Comparison of ENCODE assay signal across 8 cellular contexts in genomic region chr3:122497425-122497824, GRCh38. TPM values are rescaled to one million over a fixed set of nuclear protein-coding genes. Genes with fewer than 3 reads are reported as not detected.
DNase-seq lines count a peak whose midpoint lies in the region; ATAC-seq and TF ChIP-seq lines count a peak whose summit lies in the region.

No MANE protein-coding gene starts in this region.

- H3K36me3 ChIP-seq in fibroblast of lung (ENCODE audit: control insufficient read depth, insufficient read depth, low read length): no peaks in the 10 kb centered on the region
- peaks cover 8 to 15% of the 10 kb centered on the region in 2 donors for H3K36me3 ChIP-seq in ascending aorta

- H2AFZ ChIP-seq in fibroblast of lung (ENCODE audit: low read length): no peak overlapping the region

- no peak overlapping the region for H3K27ac Mint-ChIP-seq in activated naive CD4-positive, alpha-beta T cell treated with anti-CD3 and anti-CD28 coated beads, Interleukin-2, amount 50 U/mL, for 72 hours

- peaks cover 4% of the 10 kb centered on the region for H3K4me1 ChIP-seq in fibroblast of lung (ENCODE audit: control insufficient read depth, extremely low read depth, insufficient read depth, low read length)
- H3K4me1 ChIP-seq in ascending aorta: no peaks in the 10 kb centered on the region

- H3K4me3 ChIP-seq in fibroblast of lung (replicated peaks in 1 of 4; ENCODE audit: control extremely low read depth in 1 of 4, insufficient read depth in 1 of 4, low read depth in 3 of 4, low read length in 4 of 4) (no peak overlapping the region), ascending aorta (no peak overlapping the region)

- peak; percentile 100 for ATAC-seq in activated naive CD4-positive, alpha-beta T cell treated with anti-CD3 and anti-CD28 coated beads, Interleukin-2, amount 50 U/mL, for 72 hours
- peak; percentile 94 for ATAC-seq in HG02981 (IDR thresholded peaks at IDR 0.05; ENCODE audit: unreplicated experiment)

- H3K9me3 ChIP-seq in fibroblast of lung (ENCODE audit: control insufficient read depth, insufficient read depth, low read depth, low read length) (no peaks in the 10 kb centered on the region), ascending aorta (no peaks in the 10 kb centered on the region)

- peaks cover 13 to 24% of the 10 kb centered on the region in 2 donors for H3K36me3 Mint-ChIP-seq in activated naive CD4-positive, alpha-beta T cell treated with anti-CD3 and anti-CD28 coated beads, Interleukin-2, amount 50 U/mL, for 72 hours

- H3K79me2 ChIP-seq in fibroblast of lung (ENCODE audit: control insufficient read depth, insufficient read depth, low read length): peaks cover 42% of the 10 kb centered on the region

- H3K27ac ChIP-seq in fibroblast of lung (ENCODE audit: insufficient read depth, low read length): no peak overlapping the region
- no peak overlapping the region for H3K27ac ChIP-seq in ascending aorta

- no peak for TF ChIP-seq CTCF in fibroblast of lung (conservative IDR thresholded peaks at IDR 0.05 in 1 of 2, IDR thresholded peaks at IDR 0.05 in 1 of 2; ENCODE audit: low read depth in 1 of 2, low read length in 2 of 2)
- TF ChIP-seq CTCF in ascending aorta (IDR thresholded peaks at IDR 0.05): no peak

- H4K20me1 ChIP-seq in fibroblast of lung (ENCODE audit: control insufficient read depth, extremely low read depth, insufficient read depth, low read length): peaks cover 2% of the 10 kb centered on the region

- H3K27me3 ChIP-seq in fibroblast of lung (ENCODE audit: control insufficient read depth, insufficient read depth, low read length) (no peaks in the 10 kb centered on the region), ascending aorta (no peaks in the 10 kb centered on the region)

- H3K9me3 Mint-ChIP-seq in activated naive CD4-positive, alpha-beta T cell treated with anti-CD3 and anti-CD28 coated beads, Interleukin-2, amount 50 U/mL, for 72 hours: no peaks in the 10 kb centered on the region

- peak in 1 of 2 donors; percentile 32 for DNase-seq in activated naive CD4-positive, alpha-beta T cell treated with anti-CD3 and anti-CD28 coated beads, Interleukin-2, amount 50 U/mL, for 72 hours (ENCODE audit: low spot score in 2 of 2)
- no peak for DNase-seq in activated naive CD4-positive, alpha-beta T cell treated with anti-CD3 and anti-CD28 coated beads, Interleukin-2, amount 50 U/mL, for 16 hours
- peak; percentile 94 for DNase-seq in SIG-M5 treated with dmso at 0.1 percent for 504 hours (lab: John Stamatoyannopoulos, UW; ENCODE audit: unreplicated experiment)
- peak; percentile 91 to 93 for DNase-seq in fibroblast of lung (ENCODE audit: low read depth in 2 of 2)
- DNase-seq in ascending aorta (ENCODE audit: low spot score in 2 of 2): no peak
- DNase-seq in COR-L47 (lab: John Stamatoyannopoulos, UW): no peak
- no peak for DNase-seq in NCI-H2081 treated with DMSO at 0.1 percent for 48 hours (lab: John Stamatoyannopoulos, UW)

- H3K9ac ChIP-seq in fibroblast of lung (ENCODE audit: insufficient read depth, low read length): no peak overlapping the region

- intact Hi-C loops in ascending aorta (cut with DNase I): no loop called here

- H3K4me2 ChIP-seq in fibroblast of lung (ENCODE audit: extremely low read depth, insufficient read depth, low read length): no peak overlapping the region

RNA-seq across cellular contexts. Expression of gene KPNA1, which starts 17.3 kb away (rescaled TPM):
- total RNA-seq in activated naive CD4-positive, alpha-beta T cell treated with anti-CD3 and anti-CD28 coated beads, Interleukin-2, amount 50 U/mL, for 72 hours: 10 to 100 TPM; 40.3 to 89.5 TPM
- 21.3 and 23.9 TPM in 2 replicates for total RNA-seq in fibroblast of lung
- 54.5 and 56.0 TPM in 2 replicates for polyA plus RNA-seq in fibroblast of lung
- 39.3 and 45.3 TPM in 2 replicates for polyA plus RNA-seq in fibroblast of lung (2012)
- polyA minus RNA-seq in fibroblast of lung (ENCODE audit: low replicate concordance): 85.4 and 87.8 TPM in 2 replicates
- total RNA-seq in ascending aorta: 21.1 TPM

Comparison
In these comparisons a context has a peak if more than half of its experiments do, and no peak if none do; other contexts are left out.
1. DNase-seq: peak in SIG-M5 treated with dmso at 0.1 percent for 504 hours (single experiment) and fibroblast of lung (2 of 2); none in activated naive CD4-positive, alpha-beta T cell treated with anti-CD3 and anti-CD28 coated beads, Interleukin-2, amount 50 U/mL, for 16 hours (single experiment), ascending aorta (0 of 2), COR-L47 (single experiment) and NCI-H2081 treated with DMSO at 0.1 percent for 48 hours (single experiment).